Comparison of ENCODE assay signal across 21 cellular contexts in genomic region chr9:77293949-77294348, GRCh38.
"Had no signal": no experiment of that assay in that cellular context is flagged by ENCODE, and none has a peak within 500 bp of the region (broad histone marks: within the 10 kb centered on the region; RNA-seq: fewer than 3 reads in every experiment).

No MANE protein-coding gene starts in this region.

- H3K4me3 ChIP-seq: SJSA1, SK-N-MC had no signal

- H3K27me3 Mint-ChIP-seq: IgD-negative memory B cell had no signal

- H3K27ac ChIP-seq: HL-60, SJSA1, SK-N-MC had no signal

- H3K4me3 Mint-ChIP-seq: IgD-negative memory B cell had no signal

- H3K36me3 ChIP-seq: SJSA1 had no signal

- DNase-seq: KBM-7, MV-4-11, NCI-H1048, NCI-H1105, NCI-H1417 treated with DMSO at 0.1 percent for 48 hours, NCI-H146, NCI-H1694 treated with DMSO at 0.1 percent for 48 hours, NCI-H1930, NCI-H2081, NCI-H2107, NCI-H2227 treated with DMSO at 0.1 percent for 48 hours, NCI-H524, NCI-H526 treated with DMSO at 0.1 percent for 48 hours, NCI-H748 treated with DMSO at 0.1 percent for 48 hours, Right ventricle myocardium superior, RPMI8226, SIG-M5 had no signal

- H3K27me3 ChIP-seq: SJSA1 had no signal

- H3K9me3 ChIP-seq: SJSA1 had no signal
